Comparison of ENCODE assay signal across 8 cellular contexts in the genomic region with DNA sequence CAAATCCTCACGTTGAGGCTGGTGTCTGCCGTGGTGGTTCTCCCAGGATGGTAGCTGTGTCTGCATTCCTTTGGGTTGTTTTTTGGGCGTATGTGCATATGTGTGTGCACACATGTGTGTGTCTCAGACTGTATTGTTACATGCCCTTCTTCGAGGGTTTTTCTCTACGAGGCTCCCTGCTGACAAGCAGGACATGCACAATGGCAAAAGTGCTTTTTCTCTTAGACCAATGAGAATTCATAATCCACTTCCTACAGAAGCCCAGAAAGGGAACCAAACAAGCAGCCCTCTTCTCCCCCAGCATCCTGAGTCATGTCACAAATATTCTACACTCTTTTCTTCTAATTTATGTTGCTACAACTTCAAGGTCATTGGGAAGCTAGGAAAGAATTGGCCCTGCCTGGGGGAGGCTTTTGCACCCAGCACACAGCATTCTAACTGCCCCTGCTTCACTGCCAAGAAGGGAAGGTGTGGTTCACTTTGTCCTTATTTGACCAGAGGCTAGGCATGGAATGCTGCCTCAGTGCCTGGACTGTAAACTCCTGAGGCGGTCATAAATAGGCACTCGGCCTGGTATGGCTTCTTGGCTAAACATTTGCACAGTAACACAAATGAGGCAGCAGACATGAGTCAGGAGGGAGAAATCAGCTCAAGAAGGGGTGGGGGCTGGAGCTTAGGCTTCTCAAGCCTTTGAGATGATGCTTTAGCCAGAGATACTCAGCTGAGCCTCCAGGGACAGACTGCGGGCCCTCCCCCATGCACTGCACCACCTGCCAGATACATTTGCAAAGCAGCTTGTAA.
DNase-seq lines count a peak whose midpoint lies in the region; ATAC-seq, FAIRE-seq and TF ChIP-seq lines count a peak whose summit lies in the region.

No MANE protein-coding gene starts in this region.

- TF ChIP-seq CTCF in liver (IDR thresholded peaks at IDR 0.05; ENCODE audit: low read depth, low read length, missing input control) (no peak), HepG2 (CRISPR knock-in tag; IDR thresholded peaks at IDR 0.05) (no peak), fibroblast of the aortic adventitia (IDR thresholded peaks at IDR 0.05; ENCODE audit: insufficient read depth, low read length) (peak; percentile 14)

- no peak overlapping the region for H3K4me3 ChIP-seq in liver (ENCODE audit: low read depth in 1 of 3, low read length in 3 of 3)
- no peak overlapping the region for H3K4me3 ChIP-seq in HepG2 (replicated peaks in 1 of 3; ENCODE audit: insufficient read depth in 1 of 3, low read depth in 2 of 3, low read length in 3 of 3)
- H3K4me3 ChIP-seq in fibroblast of the aortic adventitia (ENCODE audit: low read depth, low read length): no peak overlapping the region
- H3K4me3 ChIP-seq in rectal smooth muscle tissue (ENCODE audit: low read length): peak overlapping the region; percentile 24

- no peak overlapping the region for H3K9ac ChIP-seq in liver (ENCODE audit: low read depth in 1 of 2, low read length in 2 of 2)
- no peak overlapping the region for H3K9ac ChIP-seq in HepG2 (ENCODE audit: insufficient read depth, low read depth, low read length)
- H3K9ac ChIP-seq in rectal smooth muscle tissue (ENCODE audit: low read length): no peak overlapping the region

- H3K79me2 ChIP-seq in HepG2 (ENCODE audit: insufficient read depth, low read length): no peaks in the 10 kb centered on the region

- WGBS in liver: 75% methylated on average over 8 of the region's 8 CpGs
- 26% methylated on average over 8 of the region's 8 CpGs for WGBS in HepG2 (ENCODE audit: low lambda C conversion rate)

- CTCF ChIA-PET in HepG2 (lab: Yijun Ruan, JAX; ENCODE audit: low intra/inter-chr PET ratio, low total read pairs): no interaction called here

- H3K9me3 ChIP-seq in liver (ENCODE audit: control insufficient read depth in 4 of 4, low read length in 3 of 4) (no peaks in the 10 kb centered on the region), HepG2 (ENCODE audit: low read length) (no peaks in the 10 kb centered on the region)

- in situ Hi-C loops in HepG2 (cut with HindIII; ENCODE audit: extremely low pct_ligation_motif_present, low pct_unique_long_range_greater_than_20kb): no loop called here

- BruUV-seq in HepG2 (replicated peaks; lab: Mats Ljungman, UMichigan): no TSS peak

- H3K4me1 ChIP-seq in liver (ENCODE audit: control insufficient read depth in 4 of 4, insufficient read depth in 4 of 4, low read length in 3 of 4) (no peaks in the 10 kb centered on the region), HepG2 (ENCODE audit: insufficient read depth, low read length) (no peaks in the 10 kb centered on the region), rectal smooth muscle tissue (ENCODE audit: control insufficient read depth, insufficient read depth, low read length) (peaks cover 43% of the 10 kb centered on the region)

- no peak for TF ChIP-seq POLR2A in HepG2 (IDR thresholded peaks at IDR 0.05; ENCODE audit: insufficient read depth in 1 of 2, low read depth in 2 of 2, low read length in 2 of 2)

- TF ChIP-seq RAD21 in liver (IDR thresholded peaks at IDR 0.05) (no peak), HepG2 (CRISPR knock-in tag; IDR thresholded peaks at IDR 0.05) (no peak)

- intact Hi-C loops in HepG2 (cut with micrococcal nuclease; ENCODE audit: unreplicated experiment): no loop called here

- TF ChIP-seq EP300 in HepG2 (IDR thresholded peaks at IDR 0.05; ENCODE audit: low read depth in 2 of 2, low read length in 2 of 2) (no peak), HepG2 (CRISPR knock-in tag; IDR thresholded peaks at IDR 0.05; ENCODE audit: borderline replicate concordance) (no peak)

- ATAC-seq in HepG2 (no peak), GM19463 (IDR thresholded peaks at IDR 0.05; ENCODE audit: unreplicated experiment) (no peak), HG02870 (IDR thresholded peaks at IDR 0.05; ENCODE audit: unreplicated experiment) (no peak)

- H3K27ac ChIP-seq in liver (ENCODE audit: low read depth in 1 of 2, low read length in 2 of 2) (no peak overlapping the region), HepG2 (ENCODE audit: extremely low read length, insufficient read depth, low read length) (no peak overlapping the region), rectal smooth muscle tissue (ENCODE audit: low read depth, low read length) (peak overlapping the region; percentile 87)

- no peak overlapping the region for H3K4me2 ChIP-seq in HepG2 (ENCODE audit: low read depth, low read length)

- H4K20me1 ChIP-seq in HepG2 (ENCODE audit: insufficient read depth, low read length): no peaks in the 10 kb centered on the region

- H3K36me3 ChIP-seq in liver (ENCODE audit: control insufficient read depth in 4 of 4, insufficient read depth in 3 of 4, low read depth in 1 of 4, low read length in 3 of 4): no peaks in the 10 kb centered on the region
- H3K36me3 ChIP-seq in HepG2 (replicated peaks in 1 of 2; ENCODE audit: control insufficient read depth in 1 of 2, insufficient read depth in 2 of 2, low read length in 2 of 2): no peaks in the 10 kb centered on the region
- H3K36me3 ChIP-seq in rectal smooth muscle tissue (ENCODE audit: control insufficient read depth, insufficient read depth, low read length): no peaks in the 10 kb centered on the region

- POLR2A ChIA-PET in HepG2 (lab: Yijun Ruan, JAX): no interaction called here

- H3K27me3 ChIP-seq in liver (ENCODE audit: control insufficient read depth in 4 of 4, insufficient read depth in 4 of 4, low read length in 3 of 4): no peaks in the 10 kb centered on the region
- H3K27me3 ChIP-seq in HepG2 (ENCODE audit: control insufficient read depth in 1 of 2, insufficient read depth in 2 of 2, low read length in 2 of 2): peaks cover 0 to 11% of the 10 kb centered on the region in 2 experiments; a peak in 3 of 5 replicates
- H3K27me3 ChIP-seq in rectal smooth muscle tissue (ENCODE audit: control insufficient read depth, insufficient read depth, low read length): no peaks in the 10 kb centered on the region

- no peak overlapping the region for H2AFZ ChIP-seq in HepG2 (ENCODE audit: low read length)

- FAIRE-seq in HepG2 (lab: Jason Lieb, UNC) (no peak), RCC 7860 (lab: Jason Lieb, UNC) (peak; percentile 92)

- DNase-seq in HepG2 (ENCODE audit: low spot score) (no peak), RCC 7860 (ENCODE audit: low spot score) (peak; percentile 97), fibroblast of the aortic adventitia (ENCODE audit: low read depth) (peak; percentile 100)
- no peak for DNase-seq in activated CD4-positive, alpha-beta T cell treated with anti-CD3 and anti-CD28 coated beads for 48 hours

TF ChIP-seq in liver, 16 proteins besides CTCF, POLR2A, EP300 and RAD21 (continues in another document):
- TF ChIP-seq, protein P1, sequence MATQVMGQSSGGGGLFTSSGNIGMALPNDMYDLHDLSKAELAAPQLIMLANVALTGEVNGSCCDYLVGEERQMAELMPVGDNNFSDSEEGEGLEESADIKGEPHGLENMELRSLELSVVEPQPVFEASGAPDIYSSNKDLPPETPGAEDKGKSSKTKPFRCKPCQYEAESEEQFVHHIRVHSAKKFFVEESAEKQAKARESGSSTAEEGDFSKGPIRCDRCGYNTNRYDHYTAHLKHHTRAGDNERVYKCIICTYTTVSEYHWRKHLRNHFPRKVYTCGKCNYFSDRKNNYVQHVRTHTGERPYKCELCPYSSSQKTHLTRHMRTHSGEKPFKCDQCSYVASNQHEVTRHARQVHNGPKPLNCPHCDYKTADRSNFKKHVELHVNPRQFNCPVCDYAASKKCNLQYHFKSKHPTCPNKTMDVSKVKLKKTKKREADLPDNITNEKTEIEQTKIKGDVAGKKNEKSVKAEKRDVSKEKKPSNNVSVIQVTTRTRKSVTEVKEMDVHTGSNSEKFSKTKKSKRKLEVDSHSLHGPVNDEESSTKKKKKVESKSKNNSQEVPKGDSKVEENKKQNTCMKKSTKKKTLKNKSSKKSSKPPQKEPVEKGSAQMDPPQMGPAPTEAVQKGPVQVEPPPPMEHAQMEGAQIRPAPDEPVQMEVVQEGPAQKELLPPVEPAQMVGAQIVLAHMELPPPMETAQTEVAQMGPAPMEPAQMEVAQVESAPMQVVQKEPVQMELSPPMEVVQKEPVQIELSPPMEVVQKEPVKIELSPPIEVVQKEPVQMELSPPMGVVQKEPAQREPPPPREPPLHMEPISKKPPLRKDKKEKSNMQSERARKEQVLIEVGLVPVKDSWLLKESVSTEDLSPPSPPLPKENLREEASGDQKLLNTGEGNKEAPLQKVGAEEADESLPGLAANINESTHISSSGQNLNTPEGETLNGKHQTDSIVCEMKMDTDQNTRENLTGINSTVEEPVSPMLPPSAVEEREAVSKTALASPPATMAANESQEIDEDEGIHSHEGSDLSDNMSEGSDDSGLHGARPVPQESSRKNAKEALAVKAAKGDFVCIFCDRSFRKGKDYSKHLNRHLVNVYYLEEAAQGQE (IDR thresholded peaks at IDR 0.05): no peak
- TF ChIP-seq GABPA (IDR thresholded peaks at IDR 0.05 in 1 of 2, conservative IDR thresholded peaks at IDR 0.05 in 1 of 2) (no peak), FOXA1 (IDR thresholded peaks at IDR 0.05) (no peak), SP1 (IDR thresholded peaks at IDR 0.05) (no peak)

TF ChIP-seq in HepG2, 621 proteins besides CTCF, POLR2A, EP300 and RAD21:
- TF ChIP-seq ZNF879 (CRISPR knock-in tag; IDR thresholded peaks at IDR 0.05) (no peak), HES4 (CRISPR knock-in tag; IDR thresholded peaks at IDR 0.05; ENCODE audit: borderline replicate concordance) (no peak), HIVEP1 (CRISPR knock-in tag; IDR thresholded peaks at IDR 0.05) (no peak), SUZ12 (IDR thresholded peaks at IDR 0.05; ENCODE audit: low read depth, low read length) (no peak), NONO (IDR thresholded peaks at IDR 0.05) (no peak), NONO (CRISPR knock-in tag; conservative IDR thresholded peaks at IDR 0.05) (no peak)
- TF ChIP-seq, protein P2, sequence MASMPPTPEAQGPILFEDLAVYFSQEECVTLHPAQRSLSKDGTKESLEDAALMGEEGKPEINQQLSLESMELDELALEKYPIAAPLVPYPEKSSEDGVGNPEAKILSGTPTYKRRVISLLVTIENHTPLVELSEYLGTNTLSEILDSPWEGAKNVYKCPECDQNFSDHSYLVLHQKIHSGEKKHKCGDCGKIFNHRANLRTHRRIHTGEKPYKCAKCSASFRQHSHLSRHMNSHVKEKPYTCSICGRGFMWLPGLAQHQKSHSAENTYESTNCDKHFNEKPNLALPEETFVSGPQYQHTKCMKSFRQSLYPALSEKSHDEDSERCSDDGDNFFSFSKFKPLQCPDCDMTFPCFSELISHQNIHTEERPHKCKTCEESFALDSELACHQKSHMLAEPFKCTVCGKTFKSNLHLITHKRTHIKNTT (CRISPR knock-in tag; IDR thresholded peaks at IDR 0.05): no peak

Comparison
In these comparisons a context has a peak if more than half of its experiments do, and no peak if none do; other contexts are left out.
1. DNase-seq: peak in RCC 7860 (single experiment) and fibroblast of the aortic adventitia (single experiment); none in HepG2 (single experiment) and activated CD4-positive, alpha-beta T cell treated with anti-CD3 and anti-CD28 coated beads for 48 hours (single experiment).